Comparison of ENCODE assay signal across 29 cellular contexts in genomic region chr13:102183509-102184182, GRCh38.
"Had no signal": no experiment of that assay in that cellular context is flagged by ENCODE, and none has a peak within 500 bp of the region (broad histone marks: within the 10 kb centered on the region; RNA-seq: fewer than 3 reads in every experiment).

No MANE protein-coding gene starts in this region.

- H3K36me3 ChIP-seq: heart left ventricle, ovary, prostate gland, thoracic aorta, uterus had no signal

- H3K4me1 Mint-ChIP-seq: activated CD4-positive, alpha-beta memory T cell treated with anti-CD3 and anti-CD28 coated beads, Interleukin-2, amount 10 ng/mL, durations not matched to agents 7 days and 5 days; activated CD4-positive, alpha-beta T cell treated with anti-CD3 and anti-CD28 coated beads, Interleukin-2, amount 10 ng/mL, durations not matched to agents 7 days and 5 days; activated naive CD4-positive, alpha-beta T cell treated with anti-CD3 and anti-CD28 coated beads, Interleukin-2, amount 50 U/mL, for 24 hours; activated naive CD8-positive, alpha-beta T cell treated with anti-CD3 and anti-CD28 coated beads, Interleukin-2, amount 50 U/mL, for 24 hours; activated T-helper 17 cell treated with anti-CD3 and anti-CD28 coated beads, Interleukin-2, amount 50 U/mL, for 72 hours; central memory CD8-positive, alpha-beta T cell; mesothelial cell of epicardium; naive thymus-derived CD4-positive, alpha-beta T cell; WTC11 had no signal

- H3K4me1 ChIP-seq: heart left ventricle, prostate gland, uterus had no signal

- H3K36me3 Mint-ChIP-seq: activated naive CD4-positive, alpha-beta T cell treated with anti-CD3 and anti-CD28 coated beads, Interleukin-2, amount 50 U/mL, for 24 hours; mesothelial cell of epicardium; naive thymus-derived CD4-positive, alpha-beta T cell; WTC11 had no signal

- H3K27me3 ChIP-seq: heart left ventricle, ovary, uterus had no signal

- H3K4me3 Mint-ChIP-seq: activated CD4-positive, alpha-beta memory T cell treated with anti-CD3 and anti-CD28 coated beads, Interleukin-2, amount 10 ng/mL, durations not matched to agents 7 days and 5 days; activated CD4-positive, alpha-beta T cell treated with anti-CD3 and anti-CD28 coated beads, Interleukin-2, amount 10 ng/mL, durations not matched to agents 7 days and 5 days; activated naive CD4-positive, alpha-beta T cell treated with anti-CD3 and anti-CD28 coated beads, Interleukin-2, amount 50 U/mL, for 24 hours; activated naive CD8-positive, alpha-beta T cell treated with anti-CD3 and anti-CD28 coated beads, Interleukin-2, amount 50 U/mL, for 24 hours; activated T-cell treated with anti-CD3 and anti-CD28 coated beads, Interleukin-2, amount 50 U/mL, for 4 hours; activated T-helper 17 cell treated with anti-CD3 and anti-CD28 coated beads, Interleukin-2, amount 50 U/mL, for 72 hours; central memory CD8-positive, alpha-beta T cell; effector memory CD8-positive, alpha-beta T cell; mesothelial cell of epicardium; naive thymus-derived CD4-positive, alpha-beta T cell; stimulated activated naive CD8-positive, alpha-beta T cell treated with anti-CD3 and anti-CD28 coated beads, Interleukin-15, Interleukin-2, amounts not matched to agents 100 ng/mL and 50 ng/mL, for 24 hours; WTC11 had no signal

- H3K27ac ChIP-seq: coronary artery, heart left ventricle, ovary, prostate gland, thoracic aorta, uterus had no signal

- H3K9me3 ChIP-seq: heart left ventricle, ovary, prostate gland, thoracic aorta, uterus had no signal

- FAIRE-seq: bronchial epithelial cell, endothelial cell of umbilical vein had no signal

- H3K9me3 Mint-ChIP-seq: activated CD4-positive, alpha-beta memory T cell treated with anti-CD3 and anti-CD28 coated beads, Interleukin-2, amount 10 ng/mL, durations not matched to agents 7 days and 5 days; activated CD4-positive, alpha-beta T cell treated with anti-CD3 and anti-CD28 coated beads, Interleukin-2, amount 10 ng/mL, durations not matched to agents 7 days and 5 days; activated naive CD4-positive, alpha-beta T cell treated with anti-CD3 and anti-CD28 coated beads, Interleukin-2, amount 50 U/mL, for 24 hours; activated naive CD8-positive, alpha-beta T cell treated with anti-CD3 and anti-CD28 coated beads, Interleukin-2, amount 50 U/mL, for 24 hours; activated T-cell treated with anti-CD3 and anti-CD28 coated beads, Interleukin-2, amount 50 U/mL, for 4 hours; activated T-helper 17 cell treated with anti-CD3 and anti-CD28 coated beads, Interleukin-2, amount 50 U/mL, for 72 hours; central memory CD8-positive, alpha-beta T cell; effector memory CD8-positive, alpha-beta T cell; mesothelial cell of epicardium; naive thymus-derived CD4-positive, alpha-beta T cell; stimulated activated naive CD8-positive, alpha-beta T cell treated with anti-CD3 and anti-CD28 coated beads, Interleukin-15, Interleukin-2, amounts not matched to agents 100 ng/mL and 50 ng/mL, for 24 hours; WTC11 had no signal

- H3K27me3 Mint-ChIP-seq: activated CD4-positive, alpha-beta memory T cell treated with anti-CD3 and anti-CD28 coated beads, Interleukin-2, amount 10 ng/mL, durations not matched to agents 7 days and 5 days; activated CD4-positive, alpha-beta T cell treated with anti-CD3 and anti-CD28 coated beads, Interleukin-2, amount 10 ng/mL, durations not matched to agents 7 days and 5 days; activated naive CD8-positive, alpha-beta T cell treated with anti-CD3 and anti-CD28 coated beads, Interleukin-2, amount 50 U/mL, for 24 hours; effector memory CD8-positive, alpha-beta T cell had no signal

- H3K4me3 ChIP-seq: coronary artery, heart left ventricle, ovary, prostate gland, thoracic aorta, uterus had no signal

- ATAC-seq: activated naive CD8-positive, alpha-beta T cell treated with anti-CD3 and anti-CD28 coated beads, Interleukin-2, amount 50 U/mL, for 24 hours; activated T-cell treated with anti-CD3 and anti-CD28 coated beads, Interleukin-2, amount 50 U/mL, for 4 hours; activated T-helper 17 cell treated with anti-CD3 and anti-CD28 coated beads, Interleukin-2, amount 50 U/mL, for 72 hours; effector memory CD8-positive, alpha-beta T cell; esophagus mucosa; heart left ventricle; left ventricle myocardium superior; naive thymus-derived CD4-positive, alpha-beta T cell; WTC11 had no signal

- DNase-seq: activated CD4-positive, alpha-beta memory T cell treated with anti-CD3 and anti-CD28 coated beads, Interleukin-2, amount 10 ng/mL, durations not matched to agents 7 days and 5 days; activated CD4-positive, alpha-beta T cell treated with anti-CD3 and anti-CD28 coated beads for 1 hour; activated CD4-positive, alpha-beta T cell treated with anti-CD3 and anti-CD28 coated beads, Interleukin-2, amount 10 ng/mL, durations not matched to agents 7 days and 5 days; activated gamma-delta T cell treated with Interleukin-2 at 50 U/mL for 16 hours; activated naive CD8-positive, alpha-beta T cell treated with anti-CD3 and anti-CD28 coated beads, Interleukin-2, amount 50 U/mL, for 24 hours; activated T-cell treated with anti-CD3 and anti-CD28 coated beads, Interleukin-2, amount 50 U/mL, for 4 hours; amygdala; effector memory CD8-positive, alpha-beta T cell; heart left ventricle; kidney glomerular epithelial cell; left ventricle myocardium superior; naive thymus-derived CD4-positive, alpha-beta T cell; ovary; stimulated activated CD4-positive, alpha-beta T cell treated with anti-CD3 and anti-CD28 coated beads, Interleukin-2, amount 100 ng/mL, for 48 hours; T-helper 2 cell; trophoblast cell; uterus had no signal

- H3K27ac Mint-ChIP-seq: activated CD4-positive, alpha-beta memory T cell treated with anti-CD3 and anti-CD28 coated beads, Interleukin-2, amount 10 ng/mL, durations not matched to agents 7 days and 5 days; activated CD4-positive, alpha-beta T cell treated with anti-CD3 and anti-CD28 coated beads, Interleukin-2, amount 10 ng/mL, durations not matched to agents 7 days and 5 days; activated naive CD4-positive, alpha-beta T cell treated with anti-CD3 and anti-CD28 coated beads, Interleukin-2, amount 50 U/mL, for 24 hours; activated naive CD8-positive, alpha-beta T cell treated with anti-CD3 and anti-CD28 coated beads, Interleukin-2, amount 50 U/mL, for 24 hours; activated T-helper 17 cell treated with anti-CD3 and anti-CD28 coated beads, Interleukin-2, amount 50 U/mL, for 72 hours; effector memory CD8-positive, alpha-beta T cell; mesothelial cell of epicardium; naive thymus-derived CD4-positive, alpha-beta T cell; stimulated activated naive CD8-positive, alpha-beta T cell treated with anti-CD3 and anti-CD28 coated beads, Interleukin-15, Interleukin-2, amounts not matched to agents 100 ng/mL and 50 ng/mL, for 24 hours; WTC11 had no signal
